19 cellular contexts compared by ENCODE assay signal in the genomic region with DNA sequence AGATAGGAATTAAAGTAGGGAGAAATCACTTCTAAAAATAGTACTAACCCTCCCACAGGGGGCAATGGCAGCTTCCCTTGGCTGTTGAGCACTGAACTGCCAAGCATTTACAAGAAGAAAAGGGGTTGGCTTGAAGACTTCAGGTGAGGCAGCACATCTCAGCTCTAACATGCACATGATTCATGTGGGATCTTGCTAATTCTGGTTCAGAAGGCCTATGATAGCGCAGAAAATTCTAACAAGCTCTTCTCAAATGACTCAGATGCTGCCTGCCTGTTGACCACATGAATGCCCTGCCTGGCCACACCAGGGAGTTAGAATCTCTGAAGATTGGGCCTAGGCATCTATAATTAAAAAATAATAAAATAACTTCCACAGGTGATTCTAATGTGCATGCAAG. TPM values are rescaled to one million over a fixed set of nuclear protein-coding genes. Genes with fewer than 3 reads are reported as not detected.
"Had no signal": no experiment of that assay in that cellular context is flagged by ENCODE, and none has a peak within 500 bp of the region (broad histone marks: within the 10 kb centered on the region; RNA-seq: fewer than 3 reads in every experiment).

No MANE protein-coding gene starts in this region.

- H3K4me3 Mint-ChIP-seq: endodermal cell; memory B cell; nephron; T-helper 1 cell treated with Interleukin-12 subunit alpha and Interleukin-12 subunit beta and Interleukin-4 antibody, amounts not matched to agents 30 μg/mL and 1 μg/mL, for 36 hours; WTC11 had no signal

- H3K4me1 Mint-ChIP-seq: endodermal cell had no signal

- DNase-seq: activated naive CD4-positive, alpha-beta T cell treated with Interleukin-2 at 50 U/mL for 16 hours; amniotic stem cell; brain microvascular endothelial cell; endodermal cell; head of caudate nucleus; psoas muscle; stimulated activated CD4-positive, alpha-beta T cell treated with anti-CD3 and anti-CD28 coated beads, Interleukin-2, amount 100 ng/mL, for 24 hours; stimulated activated naive CD4-positive, alpha-beta T cell; upper lobe of left lung had no signal

- H3K27me3 Mint-ChIP-seq: memory B cell had no signal

- H3K27ac Mint-ChIP-seq: endodermal cell; memory B cell; nephron; T-helper 1 cell treated with Interleukin-12 subunit alpha and Interleukin-12 subunit beta and Interleukin-4 antibody, amounts not matched to agents 30 μg/mL and 1 μg/mL, for 36 hours; WTC11 had no signal

- ATAC-seq: left lobe of liver, sciatic nerve, SK-N-SH treated with all-trans-retinoic acid at 6 μM for 48 hours, WTC11 had no signal

RNA-seq across cellular contexts. Expression of gene CD180, which starts 22.6 kb away (rescaled TPM):
- total RNA-seq: chondrocyte, dermis microvascular lymphatic vessel endothelial cell, endodermal cell, fibroblast of villous mesenchyme, WTC11 had no signal
